21 cellular contexts compared by ENCODE assay signal in the genomic region with DNA sequence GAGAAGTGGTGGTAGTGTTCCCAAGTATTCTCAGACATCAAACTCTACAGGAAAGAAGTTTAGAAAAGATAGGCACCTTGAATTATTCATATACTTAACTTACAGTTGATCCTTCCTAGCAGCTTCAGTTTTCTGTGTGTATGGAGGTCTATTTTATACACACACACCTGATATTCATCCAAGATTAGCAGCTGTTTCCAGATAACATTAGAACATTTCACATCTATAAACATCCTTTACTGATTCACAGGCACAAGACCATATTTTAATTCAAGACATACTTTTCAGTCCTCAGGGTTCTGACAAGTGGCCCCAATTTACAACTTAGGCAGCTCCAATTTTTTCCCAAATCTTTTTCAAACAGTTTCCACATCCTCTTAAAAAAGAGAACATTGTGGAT.
DNase-seq lines count a peak whose midpoint lies in the region; ATAC-seq and TF ChIP-seq lines count a peak whose summit lies in the region.
"Had no signal": no experiment of that assay in that cellular context is flagged by ENCODE, and none has a peak within 500 bp of the region (broad histone marks: within the 10 kb centered on the region; RNA-seq: fewer than 3 reads in every experiment).

No MANE protein-coding gene starts in this region.

- no peak for TF ChIP-seq POLR2A in vagina (IDR thresholded peaks at IDR 0.05)

- H3K27me3 ChIP-seq in Loucy (ENCODE audit: insufficient read depth, low read length, poor library complexity, severe bottlenecking) (no peaks in the 10 kb centered on the region), vagina (no peaks in the 10 kb centered on the region), PC-9 (ENCODE audit: insufficient read depth, low read depth) (no peaks in the 10 kb centered on the region), PC-3 (ENCODE audit: low read length) (no peaks in the 10 kb centered on the region)
- H3K27me3 ChIP-seq: BLaER1, SJSA1 had no signal

- H3K9me3 ChIP-seq in Loucy (ENCODE audit: insufficient read depth, low read depth, low read length) (no peaks in the 10 kb centered on the region), vagina (no peaks in the 10 kb centered on the region), PC-9 (ENCODE audit: insufficient read depth, low read depth) (no peaks in the 10 kb centered on the region; the same call in 1 of the 2 replicates), PC-3 (ENCODE audit: low read length) (no peaks in the 10 kb centered on the region)
- H3K9me3 ChIP-seq: HAP-1, SJSA1 had no signal

- peak overlapping the region; percentile 93 for H3K27ac Mint-ChIP-seq in nephron progenitor cell
- H3K27ac Mint-ChIP-seq: CD4-positive, alpha-beta T cell had no signal

- H3K4me3 Mint-ChIP-seq in nephron progenitor cell: peak overlapping the region; percentile 56
- H3K4me3 Mint-ChIP-seq: CD4-positive, alpha-beta T cell had no signal

- intact Hi-C loops in vagina (cut with DNase I) (no loop called here), PC-9 (cut with micrococcal nuclease; ENCODE audit: unreplicated experiment) (no loop called here), PC-3 (cut with micrococcal nuclease) (no loop called here)

- no peak for TF ChIP-seq CTCF in Loucy (conservative IDR thresholded peaks at IDR 0.05; ENCODE audit: low read length)
- TF ChIP-seq CTCF in nephron progenitor cell (IDR thresholded peaks at IDR 0.05): no peak
- no peak for TF ChIP-seq CTCF in vagina (IDR thresholded peaks at IDR 0.05)
- TF ChIP-seq CTCF in PC-9 (conservative IDR thresholded peaks at IDR 0.05): no peak
- no peak for TF ChIP-seq CTCF in PC-3 (conservative IDR thresholded peaks at IDR 0.05; ENCODE audit: low read depth, low read length)

- no peaks in the 10 kb centered on the region for H4K20me1 ChIP-seq in Loucy (ENCODE audit: insufficient read depth, low read length, poor library complexity, severe bottlenecking)
- H4K20me1 ChIP-seq in PC-9 (ENCODE audit: insufficient read depth): no peaks in the 10 kb centered on the region
- no peaks in the 10 kb centered on the region for H4K20me1 ChIP-seq in PC-3 (ENCODE audit: low read length)
- H4K20me1 ChIP-seq: BLaER1 had no signal

- CTCF ChIA-PET in PC-9 (lab: Charles Lee): no interaction called here
- CTCF ChIA-PET in PC-3 (lab: Charles Lee): no interaction called here

- peaks cover 3% of the 10 kb centered on the region; the same call in 1 of the 2 replicates for H3F3A ChIP-seq in Loucy (ENCODE audit: low read depth)
- no peaks in the 10 kb centered on the region for H3F3A ChIP-seq in PC-9 (ENCODE audit: insufficient read depth, low read depth)
- H3F3A ChIP-seq in PC-3 (ENCODE audit: low read length, unreplicated experiment): no peaks in the 10 kb centered on the region

- H3K27me3 Mint-ChIP-seq in nephron progenitor cell (ENCODE audit: low read depth, poor library complexity): no peaks in the 10 kb centered on the region
- H3K27me3 Mint-ChIP-seq: CD4-positive, alpha-beta T cell had no signal

- H3K36me3 ChIP-seq in Loucy (ENCODE audit: insufficient read depth, low read length) (no peaks in the 10 kb centered on the region), vagina (no peaks in the 10 kb centered on the region), PC-9 (ENCODE audit: low read depth) (no peaks in the 10 kb centered on the region), PC-3 (ENCODE audit: low read depth, low read length) (no peaks in the 10 kb centered on the region)
- H3K36me3 ChIP-seq: BLaER1, HAP-1, SJSA1 had no signal

- H2AFZ ChIP-seq in Loucy (ENCODE audit: low read length): peak overlapping the region; percentile 1; the same call in 1 of the 2 replicates
- no peak overlapping the region for H2AFZ ChIP-seq in PC-9
- no peak overlapping the region for H2AFZ ChIP-seq in PC-3 (ENCODE audit: low read length)

- ATAC-seq in PC-3: no peak

- peaks cover 93% of the 10 kb centered on the region for H3K4me1 Mint-ChIP-seq in nephron progenitor cell

- H3K4me2 ChIP-seq in Loucy (ENCODE audit: low read depth, low read length, poor library complexity, severe bottlenecking): no peak overlapping the region
- no peak overlapping the region for H3K4me2 ChIP-seq in PC-9
- H3K4me2 ChIP-seq in PC-3 (ENCODE audit: low read length): no peak overlapping the region
- H3K4me2 ChIP-seq: BLaER1, KMS-11 had no signal

- peak overlapping the region; percentile 20 for H3K9ac ChIP-seq in Loucy (ENCODE audit: low read depth, low read length, poor library complexity, severe bottlenecking)
- no peak overlapping the region for H3K9ac ChIP-seq in PC-3 (ENCODE audit: low read length)
- H3K9ac ChIP-seq: BLaER1, KMS-11 had no signal

- no peaks in the 10 kb centered on the region for H3K79me2 ChIP-seq in Loucy (ENCODE audit: insufficient read depth, low read length)
- no peaks in the 10 kb centered on the region for H3K79me2 ChIP-seq in PC-9 (ENCODE audit: low read depth)
- no peaks in the 10 kb centered on the region for H3K79me2 ChIP-seq in PC-3 (ENCODE audit: low read length)

- DNase-seq in fibroblast of gingiva (ENCODE audit: low read depth) (peak; percentile 4), nephron progenitor cell (no peak), vagina (ENCODE audit: extremely low spot score in 2 of 2) (no peak), PC-9 (no peak), PC-3 (no peak)
- DNase-seq in NK-92 treated with Interleukin-12 subunit alpha and Interleukin-12 subunit beta, amount 100 ng/mL, for 24 hours (lab: John Stamatoyannopoulos, UW): no peak
- DNase-seq: ACHN; CD4-positive, alpha-beta T cell; COR-L47; IMR-90; MV-4-11; NCI-H1105 treated with DMSO at 0.1 percent for 48 hours; NCI-H2029 treated with DMSO at 0.1 percent for 48 hours; NCI-H226; NCI-H510A treated with DMSO at 0.1 percent for 48 hours; NCI-H748 treated with DMSO at 0.1 percent for 48 hours had no signal

- peaks cover 5% of the 10 kb centered on the region for H3K36me3 Mint-ChIP-seq in nephron progenitor cell (ENCODE audit: low read depth)

- H3K27ac ChIP-seq in vagina (peak overlapping the region; percentile 61), PC-9 (no peak overlapping the region), PC-3 (ENCODE audit: low read length) (no peak overlapping the region)
- H3K27ac ChIP-seq: BLaER1, KMS-11, SJSA1 had no signal

- peaks cover 8% of the 10 kb centered on the region for H3K9me3 Mint-ChIP-seq in nephron progenitor cell
- H3K9me3 Mint-ChIP-seq: CD4-positive, alpha-beta T cell had no signal

- H3K4me3 ChIP-seq in Loucy (ENCODE audit: low read length, poor library complexity, severe bottlenecking): no peak overlapping the region
- no peak overlapping the region for H3K4me3 ChIP-seq in vagina
- H3K4me3 ChIP-seq in PC-9: no peak overlapping the region
- H3K4me3 ChIP-seq in PC-3 (ENCODE audit: low read length): no peak overlapping the region
- H3K4me3 ChIP-seq: BLaER1, HAP-1, SJSA1 had no signal

- BruUV-seq in PC-9 (replicated peaks; lab: Mats Ljungman, UMichigan) (no TSS peak), PC-3 (replicated peaks; lab: Mats Ljungman, UMichigan) (no TSS peak)

- H3K4me1 ChIP-seq in Loucy (ENCODE audit: insufficient read depth, low read length, poor library complexity, severe bottlenecking): peaks cover 41% of the 10 kb centered on the region
- peaks cover 30% of the 10 kb centered on the region for H3K4me1 ChIP-seq in vagina
- H3K4me1 ChIP-seq in PC-9 (replicated peaks; ENCODE audit: insufficient read depth): no peaks in the 10 kb centered on the region
- no peaks in the 10 kb centered on the region for H3K4me1 ChIP-seq in PC-3 (ENCODE audit: insufficient read depth, low read length)
- H3K4me1 ChIP-seq: HAP-1, SJSA1 had no signal

- POLR2A ChIA-PET in PC-9 (lab: Charles Lee; ENCODE audit: unreplicated experiment): no interaction called here
- POLR2A ChIA-PET in PC-3 (lab: Charles Lee; ENCODE audit: unreplicated experiment): no interaction called here

- H3K9me2 ChIP-seq in Loucy (replicated peaks; ENCODE audit: low read depth, low read length): no peaks in the 10 kb centered on the region
- H3K9me2 ChIP-seq in PC-9 (ENCODE audit: insufficient read depth): no peaks in the 10 kb centered on the region
- H3K9me2 ChIP-seq in PC-3 (replicated peaks; ENCODE audit: low read length): no peaks in the 10 kb centered on the region
